In genomic region chr3:23667536-23668429, GRCh38 we compare ENCODE assay signal across 16 cellular contexts.
A peak's percentile ranks its signal among the peaks of the same experiment; 100 is the strongest.
DNase-seq lines count a peak whose midpoint lies in the region; ATAC-seq, FAIRE-seq and TF ChIP-seq lines count a peak whose summit lies in the region.
"Had no signal": no experiment of that assay in that cellular context is flagged by ENCODE, and none has a peak within 500 bp of the region (broad histone marks: within the 10 kb centered on the region; RNA-seq: fewer than 3 reads in every experiment).

No MANE protein-coding gene starts in this region.

- no peak overlapping the region for H2AFZ ChIP-seq in neural progenitor cell (replicated peaks)

- H3K27me3 Mint-ChIP-seq in neural progenitor cell (ENCODE audit: insufficient read depth, low read depth), result no peaks in the 10 kb centered on the region
- H3K27me3 Mint-ChIP-seq: type B pancreatic cell had no signal

- no peak overlapping the region for H3K9ac ChIP-seq in neural progenitor cell

- DNase-seq in GM12865 (ENCODE audit: low read depth), result peak; percentile 33
- peak; percentile 32 for DNase-seq in astrocyte of the hippocampus (ENCODE audit: low read depth, low spot score)
- no peak for DNase-seq in neural progenitor cell (ENCODE audit: low spot score)
- no peak for DNase-seq in GM19239 (ENCODE audit: insufficient read length, low spot score)
- no peak for DNase-seq in activated CD4-positive, CD25-positive, alpha-beta regulatory T cell (lab: John Stamatoyannopoulos, UW)
- DNase-seq in GOT3 (lab: John Stamatoyannopoulos, UW), result no peak
- DNase-seq in DMS153 (lab: John Stamatoyannopoulos, UW), result no peak
- DNase-seq: activated CD8-positive, alpha-beta memory T cell treated with anti-CD3 and anti-CD28 coated beads, Interleukin-2, amount 50 U/mL, for 48 hours; central memory CD4-positive, alpha-beta T cell; heart right ventricle; right cardiac atrium; stimulated activated CD4-positive, alpha-beta T cell treated with anti-CD3 and anti-CD28 coated beads, Interleukin-4, amount 100 ng/mL, for 1 hour had no signal

- no peaks in the 10 kb centered on the region for H3K27me3 ChIP-seq in neural progenitor cell

- H3K79me2 ChIP-seq in neural progenitor cell (ENCODE audit: low read depth), result no peaks in the 10 kb centered on the region

- FAIRE-seq in GM19239 (lab: Jason Lieb, UNC), result no peak

- H3K9me3 Mint-ChIP-seq in neural progenitor cell, result no peaks in the 10 kb centered on the region
- H3K9me3 Mint-ChIP-seq: activated naive CD4-positive, alpha-beta T cell treated with anti-CD3 and anti-CD28 coated beads, Interleukin-2, amount 50 U/mL, for 72 hours; type B pancreatic cell had no signal

- H3K27ac ChIP-seq in neural progenitor cell, result no peak overlapping the region

- H3K4me3 ChIP-seq in GM12865 (ENCODE audit: low read depth, low read length) (no peak overlapping the region), neural progenitor cell (no peak overlapping the region)
- H3K4me3 ChIP-seq: heart right ventricle had no signal

- H3K4me1 Mint-ChIP-seq in neural progenitor cell, result peaks cover 16% of the 10 kb centered on the region

- TF ChIP-seq CTCF in GM12865 (IDR thresholded peaks at IDR 0.05; ENCODE audit: insufficient read depth, low read depth, low read length, missing control alignments) (no peak), neural progenitor cell (IDR thresholded peaks at IDR 0.05) (no peak)

- peak; percentile 31 for ATAC-seq in HG03432 (IDR thresholded peaks at IDR 0.05; ENCODE audit: unreplicated experiment)
- ATAC-seq: activated CD4-positive, CD25-positive, alpha-beta regulatory T cell treated with anti-CD3 and anti-CD28 coated beads, Interleukin-2, amount 50 U/mL, for 24 hours; activated naive CD4-positive, alpha-beta T cell treated with anti-CD3 and anti-CD28 coated beads, Interleukin-2, amount 50 U/mL, for 72 hours; heart right ventricle; right cardiac atrium had no signal

- no peak overlapping the region for H3K4me2 ChIP-seq in neural progenitor cell

- no peaks in the 10 kb centered on the region for H3K4me1 ChIP-seq in neural progenitor cell

- no peaks in the 10 kb centered on the region for H3K36me3 Mint-ChIP-seq in neural progenitor cell
- H3K36me3 Mint-ChIP-seq: activated naive CD4-positive, alpha-beta T cell treated with anti-CD3 and anti-CD28 coated beads, Interleukin-2, amount 50 U/mL, for 72 hours; type B pancreatic cell had no signal

- H3K4me3 Mint-ChIP-seq in neural progenitor cell, result no peak overlapping the region
- H3K4me3 Mint-ChIP-seq: type B pancreatic cell had no signal

- no peaks in the 10 kb centered on the region for H4K20me1 ChIP-seq in neural progenitor cell (ENCODE audit: low read depth)

- no peaks in the 10 kb centered on the region for H3K36me3 ChIP-seq in neural progenitor cell
- H3K36me3 ChIP-seq: heart right ventricle had no signal

- no peaks in the 10 kb centered on the region for H3K9me3 ChIP-seq in neural progenitor cell (ENCODE audit: low read depth)
- H3K9me3 ChIP-seq: heart right ventricle had no signal

- H3F3A ChIP-seq in neural progenitor cell (ENCODE audit: low read depth), result no peaks in the 10 kb centered on the region

- H3K27ac Mint-ChIP-seq in neural progenitor cell, result peak overlapping the region; percentile 27
- H3K27ac Mint-ChIP-seq: activated naive CD4-positive, alpha-beta T cell treated with anti-CD3 and anti-CD28 coated beads, Interleukin-2, amount 50 U/mL, for 72 hours; type B pancreatic cell had no signal

Comparison
In these comparisons a context has a peak if more than half of its experiments do, and no peak if none do; other contexts are left out.
1. DNase-seq: peak in GM12865 (single experiment) and astrocyte of the hippocampus (single experiment); none in neural progenitor cell (single experiment), GM19239 (single experiment), activated CD4-positive, CD25-positive, alpha-beta regulatory T cell (0 of 4), GOT3 (single experiment) and DMS153 (single experiment).